ENCODE assay signal across 8 cellular contexts in genomic region chr20:57498425-57499400, GRCh38. TPM values are rescaled to one million over a fixed set of nuclear protein-coding genes. Genes with fewer than 3 reads are reported as not detected.
DNase-seq lines count a peak whose midpoint lies in the region; ATAC-seq lines count a peak whose summit lies in the region.

No MANE protein-coding gene starts in this region.

- H3K27me3 ChIP-seq in adipocyte (replicated peaks; ENCODE audit: control insufficient read depth, insufficient read depth, low read length), result peaks cover 56% of the 10 kb centered on the region

- ATAC-seq in GM21367 (IDR thresholded peaks at IDR 0.05; ENCODE audit: unreplicated experiment), result no peak

- H3K9me3 ChIP-seq in adipocyte (ENCODE audit: control insufficient read depth, low read length), result no peaks in the 10 kb centered on the region
- no peaks in the 10 kb centered on the region for H3K9me3 ChIP-seq in mesodermal cell (ENCODE audit: control insufficient read depth, low read length)

- H3K4me3 ChIP-seq in adipocyte (ENCODE audit: low read length), result no peak overlapping the region
- no peak overlapping the region for H3K4me3 ChIP-seq in mesodermal cell (ENCODE audit: extremely low read depth, insufficient read depth, low read length, poor library complexity, severe bottlenecking)

- peak overlapping the region; percentile 44 for H3K27ac ChIP-seq in mesodermal cell (ENCODE audit: low read depth, low read length, severe bottlenecking)

- H3K36me3 ChIP-seq in adipocyte (ENCODE audit: control insufficient read depth, insufficient read depth, low read length, severe bottlenecking), result no peaks in the 10 kb centered on the region
- no peaks in the 10 kb centered on the region for H3K36me3 ChIP-seq in mesodermal cell (ENCODE audit: control insufficient read depth, insufficient read depth, low read length)

- 45 to 53% methylated on average over 14 to 15 of the region's 20 CpGs for WGBS in mesodermal cell (ENCODE audit: insufficient coverage in 2 of 2), 2 experiments

- DNase-seq in DMS153 (lab: John Stamatoyannopoulos, UW), result peak; percentile 29
- DNase-seq in H4 (ENCODE audit: low spot score), result peak; percentile 67
- peak; percentile 13 to 53 for DNase-seq in NOMO-1 (lab: John Stamatoyannopoulos, UW; ENCODE audit: unreplicated experiment in 2 of 2)
- peak; percentile 46 for DNase-seq in adipocyte (ENCODE audit: low read depth)
- DNase-seq in ureter (ENCODE audit: low spot score), result no peak
- no peak for DNase-seq in germinal center (ENCODE audit: low spot score)

- H3K9ac ChIP-seq in adipocyte (ENCODE audit: low read length), result no peak overlapping the region

- peaks cover 6% of the 10 kb centered on the region for H3K4me1 ChIP-seq in adipocyte (ENCODE audit: control insufficient read depth, insufficient read depth, low read length)
- H3K4me1 ChIP-seq in mesodermal cell (ENCODE audit: control insufficient read depth, insufficient read depth, low read length, poor library complexity, severe bottlenecking), result peaks cover 8% of the 10 kb centered on the region

RNA-seq across cellular contexts. Expression of gene CTCFL, which starts 26.2 kb away (rescaled TPM):
- total RNA-seq in H4 (2014; rRNA removed; shearing (Covaris generic)), result not detected in 2 replicates
- polyA plus RNA-seq in mesodermal cell (2013, experiment 1 of 2), result not detected
- polyA plus RNA-seq in mesodermal cell (2013, experiment 2 of 2), result 0.10 TPM
- total RNA-seq in ureter, result not detected

Comparison
In these comparisons a context has a peak if more than half of its experiments do, and no peak if none do; other contexts are left out.
1. DNase-seq: peak in DMS153 (single experiment), H4 (single experiment), NOMO-1 (2 of 2) and adipocyte (single experiment); none in ureter (single experiment) and germinal center (single experiment).